In genomic region chr1:65694933-65695332, GRCh38 we compare ENCODE assay signal across 15 cellular contexts.
"Had no signal": no experiment of that assay in that cellular context is flagged by ENCODE, and none has a peak within 500 bp of the region (broad histone marks: within the 10 kb centered on the region; RNA-seq: fewer than 3 reads in every experiment).

No MANE protein-coding gene starts in this region.

- ATAC-seq: esophagus mucosa, heart right ventricle, mucosa of descending colon, natural killer cell had no signal

- H3K4me3 ChIP-seq: coronary artery, heart right ventricle, mucosa of descending colon, sigmoid colon had no signal

- H3K27ac ChIP-seq: coronary artery, heart right ventricle, sigmoid colon had no signal

- DNase-seq: effector CD4-positive, alpha-beta T cell; endodermal cell; heart right ventricle; hypothalamus; kidney glomerular epithelial cell; mucosa of descending colon; natural killer cell; posterior cingulate gyrus; sigmoid colon; small intestine; stimulated activated CD4-positive, alpha-beta T cell treated with anti-CD3 and anti-CD28 coated beads, Interleukin-12 subunit alpha, Interleukin-12 subunit beta, amount 100 ng/mL, for 4 hours; stimulated activated CD4-positive, alpha-beta T cell treated with anti-CD3 and anti-CD28 coated beads, Interleukin-2, amount 100 ng/mL, for 48 hours; stimulated activated naive CD4-positive, alpha-beta T cell treated with Interleukin-2 at 50 U/mL for 16 hours had no signal

- H3K9me3 ChIP-seq: heart right ventricle, mucosa of descending colon, sigmoid colon had no signal

- H3K36me3 ChIP-seq: heart right ventricle, sigmoid colon had no signal
